22 cellular contexts compared by ENCODE assay signal in genomic region chr3:122104515-122105194, GRCh38. TPM values are rescaled to one million over a fixed set of nuclear protein-coding genes. Genes with fewer than 3 reads are reported as not detected.
DNase-seq lines count a peak whose midpoint lies in the region; ATAC-seq lines count a peak whose summit lies in the region.
"Had no signal": no experiment of that assay in that cellular context is flagged by ENCODE, and none has a peak within 500 bp of the region (broad histone marks: within the 10 kb centered on the region; RNA-seq: fewer than 3 reads in every experiment).

No MANE protein-coding gene starts in this region.

- no peak overlapping the region for H3K27ac ChIP-seq in caudate nucleus (ENCODE audit: low read depth, low read length)
- H3K27ac ChIP-seq: esophagus muscularis mucosa had no signal

- H3K4me3 Mint-ChIP-seq in activated CD4-positive, alpha-beta T cell treated with anti-CD3 and anti-CD28 coated beads, Interleukin-2, amount 10 ng/mL, durations not matched to agents 24 days and 14 days, result no peak overlapping the region
- H3K4me3 Mint-ChIP-seq in stimulated activated effector memory CD8-positive, alpha-beta T cell treated with anti-CD3 and anti-CD28 coated beads, Interleukin-12 subunit alpha, Interleukin-12 subunit beta, amount 100 ng/mL, for 72 hours, result no peak overlapping the region
- H3K4me3 Mint-ChIP-seq: activated naive CD4-positive, alpha-beta T cell treated with anti-CD3 and anti-CD28 coated beads, Interleukin-2, amount 50 U/mL, for 24 hours; naive thymus-derived CD4-positive, alpha-beta T cell; T-cell had no signal

- ATAC-seq in GM19452 (IDR thresholded peaks at IDR 0.05; ENCODE audit: unreplicated experiment) (peak; percentile 31), HG03354 (IDR thresholded peaks at IDR 0.05; ENCODE audit: poor library complexity, severe bottlenecking, unreplicated experiment) (peak; percentile 39), GM21526 (IDR thresholded peaks at IDR 0.05; ENCODE audit: low FRiP score, unreplicated experiment) (no peak), GM18498 (IDR thresholded peaks at IDR 0.05; ENCODE audit: unreplicated experiment) (no peak)
- peak; percentile 53 for ATAC-seq in stimulated activated effector memory CD8-positive, alpha-beta T cell treated with anti-CD3 and anti-CD28 coated beads, Interleukin-12 subunit alpha, Interleukin-12 subunit beta, amount 100 ng/mL, for 72 hours
- ATAC-seq: naive thymus-derived CD4-positive, alpha-beta T cell; T-cell had no signal

- H3K27me3 Mint-ChIP-seq in activated CD4-positive, alpha-beta T cell treated with anti-CD3 and anti-CD28 coated beads, Interleukin-2, amount 10 ng/mL, durations not matched to agents 24 days and 14 days, result peaks cover 4% of the 10 kb centered on the region

- no peaks in the 10 kb centered on the region for H3K9me3 Mint-ChIP-seq in activated CD4-positive, alpha-beta T cell treated with anti-CD3 and anti-CD28 coated beads, Interleukin-2, amount 10 ng/mL, durations not matched to agents 24 days and 14 days
- no peaks in the 10 kb centered on the region for H3K9me3 Mint-ChIP-seq in stimulated activated effector memory CD8-positive, alpha-beta T cell treated with anti-CD3 and anti-CD28 coated beads, Interleukin-12 subunit alpha, Interleukin-12 subunit beta, amount 100 ng/mL, for 72 hours
- H3K9me3 Mint-ChIP-seq: activated naive CD4-positive, alpha-beta T cell treated with anti-CD3 and anti-CD28 coated beads, Interleukin-2, amount 50 U/mL, for 24 hours; T-cell had no signal

- H3K36me3 Mint-ChIP-seq in activated CD4-positive, alpha-beta T cell treated with anti-CD3 and anti-CD28 coated beads, Interleukin-2, amount 10 ng/mL, durations not matched to agents 24 days and 14 days (ENCODE audit: low read depth), result no peaks in the 10 kb centered on the region
- H3K36me3 Mint-ChIP-seq in stimulated activated effector memory CD8-positive, alpha-beta T cell treated with anti-CD3 and anti-CD28 coated beads, Interleukin-12 subunit alpha, Interleukin-12 subunit beta, amount 100 ng/mL, for 72 hours, result peaks cover 7% of the 10 kb centered on the region
- H3K36me3 Mint-ChIP-seq: activated naive CD4-positive, alpha-beta T cell treated with anti-CD3 and anti-CD28 coated beads, Interleukin-2, amount 50 U/mL, for 24 hours; naive thymus-derived CD4-positive, alpha-beta T cell; T-cell had no signal

- peak overlapping the region; percentile 72 for H3K27ac Mint-ChIP-seq in activated CD4-positive, alpha-beta T cell treated with anti-CD3 and anti-CD28 coated beads, Interleukin-2, amount 10 ng/mL, durations not matched to agents 24 days and 14 days
- peak overlapping the region; percentile 32 for H3K27ac Mint-ChIP-seq in stimulated activated effector memory CD8-positive, alpha-beta T cell treated with anti-CD3 and anti-CD28 coated beads, Interleukin-12 subunit alpha, Interleukin-12 subunit beta, amount 100 ng/mL, for 72 hours
- H3K27ac Mint-ChIP-seq: naive thymus-derived CD4-positive, alpha-beta T cell; T-cell had no signal

- peaks cover 37% of the 10 kb centered on the region for H3K4me1 Mint-ChIP-seq in activated CD4-positive, alpha-beta T cell treated with anti-CD3 and anti-CD28 coated beads, Interleukin-2, amount 10 ng/mL, durations not matched to agents 24 days and 14 days
- peaks cover 39% of the 10 kb centered on the region for H3K4me1 Mint-ChIP-seq in stimulated activated effector memory CD8-positive, alpha-beta T cell treated with anti-CD3 and anti-CD28 coated beads, Interleukin-12 subunit alpha, Interleukin-12 subunit beta, amount 100 ng/mL, for 72 hours

- DNase-seq in activated CD4-positive, alpha-beta T cell treated with anti-CD3 and anti-CD28 coated beads, Interleukin-2, amount 10 ng/mL, durations not matched to agents 24 days and 14 days, result peak; percentile 56
- DNase-seq in activated CD4-positive, alpha-beta T cell treated with anti-CD3 and anti-CD28 coated beads, Interleukin-2, amount 50 U/mL, for 1 hour, result no peak
- no peak for DNase-seq in stimulated activated effector memory CD8-positive, alpha-beta T cell treated with anti-CD3 and anti-CD28 coated beads, Interleukin-12 subunit alpha, Interleukin-12 subunit beta, amount 100 ng/mL, for 72 hours (ENCODE audit: low spot score in 2 of 2)
- DNase-seq in caudate nucleus (lab: John Stamatoyannopoulos, UW), result no peak
- DNase-seq: activated CD4-positive, alpha-beta T cell treated with anti-CD3 and anti-CD28 coated beads, Interleukin-2, amount 50 U/mL, for 48 hours; activated T-cell treated with anti-CD3 and anti-CD28 coated beads, Interleukin-2, amount 50 U/mL, for 1 hour; effector memory CD4-positive, alpha-beta T cell; HCEC 1CT; mesenchymal stem cell; naive thymus-derived CD4-positive, alpha-beta T cell; NCI-H1417 treated with DMSO at 0.1 percent for 48 hours; SHP77; stimulated activated CD4-positive, alpha-beta T cell treated with anti-CD3 and anti-CD28 coated beads, Interleukin-1b, Interleukin-23, amount 100 ng/mL, for 48 hours; T-cell had no signal

- intact Hi-C loops in activated CD4-positive, alpha-beta T cell treated with anti-CD3 and anti-CD28 coated beads, Interleukin-2, amount 10 ng/mL, durations not matched to agents 24 days and 14 days (cut with micrococcal nuclease), result loop anchor here (1.0 to 5.0 kb wide), 6 partner anchors 92 to 378 kb away; partner anchors contain the start of genes EAF2, GOLGB1 and IQCB1

RNA-seq across cellular contexts. Expression of gene CD86, which starts 49.5 kb away (rescaled TPM):
- total RNA-seq in activated CD4-positive, alpha-beta T cell treated with anti-CD3 and anti-CD28 coated beads, Interleukin-2, amount 10 ng/mL, durations not matched to agents 24 days and 14 days, result 1.4 TPM in 2 replicates
- total RNA-seq: A172, astrocyte had no signal

Comparison
In these comparisons a context has a peak if more than half of its experiments do, and no peak if none do; other contexts are left out.
1. ATAC-seq: peak in GM19452 (single experiment), HG03354 (single experiment) and stimulated activated effector memory CD8-positive, alpha-beta T cell treated with anti-CD3 and anti-CD28 coated beads, Interleukin-12 subunit alpha, Interleukin-12 subunit beta, amount 100 ng/mL, for 72 hours (single experiment); none in GM21526 (single experiment) and GM18498 (single experiment).